In the genomic region with DNA sequence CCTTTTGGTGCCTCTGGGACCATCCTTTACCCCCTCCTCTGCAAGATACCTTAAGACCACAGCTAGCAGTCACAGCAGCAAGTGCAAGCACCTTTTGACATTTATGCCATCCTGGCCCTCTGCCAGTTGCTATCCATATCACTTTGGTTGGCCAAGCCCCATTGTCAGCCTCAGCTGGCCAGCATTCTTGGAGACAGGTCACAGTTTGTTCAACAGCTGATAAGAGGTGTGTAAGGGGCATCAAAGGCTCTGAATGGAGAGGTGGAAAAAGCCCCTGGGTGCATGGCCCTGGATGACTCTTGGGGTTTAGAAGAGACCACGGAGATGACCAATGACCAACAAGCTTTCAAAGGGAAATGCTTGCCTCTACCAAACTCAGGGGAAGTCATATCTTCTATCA, we compare ENCODE assay signal across 24 cellular contexts.
"Had no signal": no experiment of that assay in that cellular context is flagged by ENCODE, and none has a peak within 500 bp of the region (broad histone marks: within the 10 kb centered on the region; RNA-seq: fewer than 3 reads in every experiment).

No MANE protein-coding gene starts in this region.

- H3K36me3 ChIP-seq: adrenal gland, breast epithelium, MG63, SJSA1 had no signal

- H3K27ac ChIP-seq: adrenal gland, breast epithelium, SJSA1 had no signal

- H3K9me3 ChIP-seq: adrenal gland, breast epithelium, MG63, SJSA1 had no signal

- DNase-seq: activated CD4-positive, alpha-beta T cell treated with anti-CD3 and anti-CD28 coated beads for 48 hours; activated CD4-positive, alpha-beta T cell treated with anti-CD3 and anti-CD28 coated beads, Interleukin-2, amount 50 U/mL, for 4 hours; activated CD8-positive, alpha-beta memory T cell treated with anti-CD3 and anti-CD28 coated beads, Interleukin-2, amount 50 U/mL, for 48 hours; activated CD8-positive, alpha-beta T cell treated with anti-CD3 and anti-CD28 coated beads, Interleukin-2, amount 10 ng/mL, durations not matched to agents 7 days and 5 days; activated naive CD4-positive, alpha-beta T cell treated with anti-CD3 and anti-CD28 coated beads, Interleukin-2, amount 50 U/mL, for 16 hours; activated naive CD8-positive, alpha-beta T cell treated with anti-CD3 and anti-CD28 coated beads, Interleukin-2, amount 10 ng/mL, durations not matched to agents 7 days and 5 days; activated T-cell treated with anti-CD3 and anti-CD28 coated beads, Interleukin-2, amount 50 U/mL, for 1 hour; adrenal gland; anterior cingulate cortex; MG63; MV-4-11; NCI-H1092 treated with DMSO at 0.1 percent for 48 hours; NCI-H1417 treated with DMSO at 0.1 percent for 48 hours; NCI-H1694; NCI-H2029; NCI-H2107; NCI-H510A treated with DMSO at 0.1 percent for 48 hours; NCI-H69; PC-3; SHP77 had no signal

- H3K4me1 ChIP-seq: adrenal gland, breast epithelium had no signal

- ATAC-seq: activated CD4-positive, CD25-positive, alpha-beta regulatory T cell treated with anti-CD3 and anti-CD28 coated beads, Interleukin-2, amount 50 U/mL, for 24 hours; activated CD8-positive, alpha-beta T cell treated with anti-CD3 and anti-CD28 coated beads, Interleukin-2, amount 10 ng/mL, durations not matched to agents 7 days and 5 days; PC-3; SK-N-SH treated with all-trans-retinoic acid at 6 μM for 48 hours had no signal

- H3K4me3 ChIP-seq: adrenal gland, breast epithelium, MG63, SJSA1 had no signal

- H3K27me3 ChIP-seq: adrenal gland, MG63, SJSA1 had no signal
